In the genomic region with DNA sequence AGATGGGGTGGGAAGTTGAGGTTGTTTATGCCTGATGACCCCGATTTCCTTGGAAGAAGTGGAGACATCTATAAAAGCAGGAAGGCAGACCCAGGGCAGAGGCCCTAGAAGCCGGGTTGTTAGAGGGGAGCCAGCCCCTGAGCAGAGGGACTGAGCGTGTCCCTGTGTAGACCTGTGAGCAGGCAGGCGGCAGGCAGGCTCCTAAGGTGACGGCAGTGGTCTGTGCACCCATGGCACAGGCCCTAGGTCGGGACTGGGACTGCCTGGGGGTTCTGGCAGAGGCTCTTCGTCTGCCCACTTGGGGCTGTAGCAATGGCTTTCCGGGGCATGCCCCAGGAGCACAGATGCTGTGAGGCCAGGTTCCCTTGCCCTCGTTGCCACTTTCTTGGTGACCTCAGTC, we compare ENCODE assay signal across 15 cellular contexts. TPM values are rescaled to one million over a fixed set of nuclear protein-coding genes. Genes with fewer than 3 reads are reported as not detected.
DNase-seq lines count a peak whose midpoint lies in the region; ATAC-seq and TF ChIP-seq lines count a peak whose summit lies in the region.
"Had no signal": no experiment of that assay in that cellular context is flagged by ENCODE, and none has a peak within 500 bp of the region (broad histone marks: within the 10 kb centered on the region; RNA-seq: fewer than 3 reads in every experiment).

No MANE protein-coding gene starts in this region.

- ATAC-seq in left cardiac atrium (no peak), HG02642 (IDR thresholded peaks at IDR 0.05; ENCODE audit: poor library complexity, unreplicated experiment) (no peak), GM21447 (IDR thresholded peaks at IDR 0.05; ENCODE audit: unreplicated experiment) (no peak)

- H3K9me3 Mint-ChIP-seq in endodermal cell, result no peaks in the 10 kb centered on the region

- TF ChIP-seq POLR2A in vagina (IDR thresholded peaks at IDR 0.05), result no peak

- WGBS in endodermal cell (ENCODE audit: insufficient coverage in 1 of 2, insufficient read length in 1 of 2), 2 experiments, result 90 to 91% methylated on average over 7 to 9 of the region's 9 CpGs

- peaks cover 6% of the 10 kb centered on the region for H3K36me3 Mint-ChIP-seq in endodermal cell (ENCODE audit: low read depth)

- H3K36me3 ChIP-seq in right atrium auricular region, result peaks cover 10% of the 10 kb centered on the region
- H3K36me3 ChIP-seq in endodermal cell (ENCODE audit: control insufficient read depth, insufficient read depth, low read length), result no peaks in the 10 kb centered on the region
- H3K36me3 ChIP-seq in neutrophil, result peaks cover 59% of the 10 kb centered on the region
- H3K36me3 ChIP-seq in vagina, result no peaks in the 10 kb centered on the region

- no peak overlapping the region for H3K4me3 Mint-ChIP-seq in endodermal cell

- peak overlapping the region; percentile 57 to 64 for H3K27ac ChIP-seq in right atrium auricular region
- no peak overlapping the region for H3K27ac ChIP-seq in endodermal cell (ENCODE audit: low read depth, low read length)
- peak overlapping the region; percentile 79 for H3K27ac ChIP-seq in neutrophil
- H3K27ac ChIP-seq in vagina, result peak overlapping the region; percentile 66

- H3K4me1 ChIP-seq in right atrium auricular region (peaks cover 0 to 60% of the 10 kb centered on the region in 2 donors), endodermal cell (ENCODE audit: control insufficient read depth, insufficient read depth, low read length) (peaks cover 5% of the 10 kb centered on the region), neutrophil (ENCODE audit: control insufficient read depth in 1 of 2, insufficient read depth in 1 of 2, low read depth in 1 of 2, low read length in 1 of 2) (peaks cover 62 to 65% of the 10 kb centered on the region in 2 experiments), vagina (peaks cover 59% of the 10 kb centered on the region)

- H3K27me3 ChIP-seq in right atrium auricular region, result no peaks in the 10 kb centered on the region
- no peaks in the 10 kb centered on the region for H3K27me3 ChIP-seq in endodermal cell (ENCODE audit: control insufficient read depth, insufficient read depth, low read length, poor library complexity, severe bottlenecking)
- no peaks in the 10 kb centered on the region for H3K27me3 ChIP-seq in neutrophil
- H3K27me3 ChIP-seq in vagina, result no peaks in the 10 kb centered on the region

- DNase-seq in right atrium auricular region (ENCODE audit: low spot score) (no peak), left cardiac atrium (no peak), endodermal cell (no peak), vagina (ENCODE audit: extremely low spot score in 2 of 2) (no peak), NCI-H187 (lab: John Stamatoyannopoulos, UW) (no peak)
- DNase-seq: activated CD4-positive, alpha-beta T cell treated with anti-CD3 and anti-CD28 coated beads, Interleukin-2, amount 50 U/mL, for 1 hour; activated effector memory CD4-positive, alpha-beta T cell treated with anti-CD3 and anti-CD28 coated beads, Interleukin-2, amount 50 U/mL, for 16 hours; central memory CD4-positive, alpha-beta T cell; DMS53; NCI-H2029 treated with DMSO at 0.1 percent for 48 hours; T-helper 1 cell had no signal

- peak overlapping the region; percentile 41 for H3K27ac Mint-ChIP-seq in endodermal cell

- no peaks in the 10 kb centered on the region for H3K27me3 Mint-ChIP-seq in endodermal cell (ENCODE audit: insufficient read depth)

- no peak for TF ChIP-seq CTCF in right atrium auricular region (IDR thresholded peaks at IDR 0.05)
- no peak for TF ChIP-seq CTCF in endodermal cell (conservative IDR thresholded peaks at IDR 0.05)
- TF ChIP-seq CTCF in neutrophil (IDR thresholded peaks at IDR 0.05), result no peak
- no peak for TF ChIP-seq CTCF in vagina (IDR thresholded peaks at IDR 0.05)

- intact Hi-C loops in left cardiac atrium (cut with DNase I) (no loop called here), vagina (cut with DNase I) (no loop called here)

- H3K4me3 ChIP-seq in right atrium auricular region (no peak overlapping the region), endodermal cell (ENCODE audit: low read length) (no peak overlapping the region), neutrophil (ENCODE audit: low read depth in 1 of 2, low read length in 1 of 2) (peak overlapping the region in 1 of 2 experiments; percentile 45), vagina (no peak overlapping the region)

- no peaks in the 10 kb centered on the region for H3K9me3 ChIP-seq in right atrium auricular region
- H3K9me3 ChIP-seq in endodermal cell (ENCODE audit: control insufficient read depth, low read length), result no peaks in the 10 kb centered on the region
- H3K9me3 ChIP-seq in neutrophil, result no peaks in the 10 kb centered on the region
- no peaks in the 10 kb centered on the region for H3K9me3 ChIP-seq in vagina

- H3K4me1 Mint-ChIP-seq in endodermal cell, result peaks cover 3% of the 10 kb centered on the region

- H3K9ac ChIP-seq in endodermal cell (ENCODE audit: extremely low read depth, low read length, poor library complexity, severe bottlenecking), result no peak overlapping the region

RNA-seq across cellular contexts. Expression of a gene that starts 9.9 kb away (rescaled TPM):
- total RNA-seq in right atrium auricular region (10 to 100 TPM; 22.1 to 31.6 TPM), left cardiac atrium (10 to 100 TPM; 26.2 to 41.2 TPM), endodermal cell (10 to 100 TPM; 25.1 to 33.1 TPM), vagina (205 TPM)
- polyA plus RNA-seq in endodermal cell (2013, experiment 1 of 2), result 20.3 TPM
- 19.6 TPM for polyA plus RNA-seq in endodermal cell (2013, experiment 2 of 2)

RNA-seq across cellular contexts. Expression of a gene that starts 22.7 kb away (rescaled TPM):
- total RNA-seq in right atrium auricular region (10 to 100 TPM; 24.9 to 31.1 TPM), left cardiac atrium (10 to 100 TPM; 53.2 to 55.0 TPM), endodermal cell (10 to 100 TPM; 31.3 to 34.0 TPM), vagina (42.7 TPM)
- 19.0 TPM for polyA plus RNA-seq in endodermal cell (2013, experiment 1 of 2)
- polyA plus RNA-seq in endodermal cell (2013, experiment 2 of 2), result 19.4 TPM

RNA-seq across cellular contexts. Expression of a gene that starts 23.0 kb away (rescaled TPM):
- total RNA-seq in right atrium auricular region (10 to 100 TPM in 1 of 2 donors, 1 to 10 TPM in 1; 8.6 to 16.1 TPM), left cardiac atrium (10 to 100 TPM in 1 of 2 donors, 1 to 10 TPM in 1; 9.4 to 11.9 TPM), endodermal cell (1 to 10 TPM; 4.8 to 5.4 TPM), vagina (4.9 TPM)
- 1.9 TPM for polyA plus RNA-seq in endodermal cell (2013, experiment 1 of 2)
- 3.3 TPM for polyA plus RNA-seq in endodermal cell (2013, experiment 2 of 2)

RNA-seq across cellular contexts. Expression of a gene that starts 38.3 kb away (rescaled TPM):
- not detected for total RNA-seq in right atrium auricular region
- not detected for total RNA-seq in left cardiac atrium
- under 1 TPM; 0.15 to 0.46 TPM for total RNA-seq in endodermal cell
- 0.21 TPM for polyA plus RNA-seq in endodermal cell (2013, experiment 1 of 2)
- polyA plus RNA-seq in endodermal cell (2013, experiment 2 of 2), result not detected
- total RNA-seq in vagina, result not detected
- total RNA-seq: kidney epithelial cell had no signal

RNA-seq across cellular contexts. Expression of a gene that starts 54.5 kb away (rescaled TPM):
- total RNA-seq in right atrium auricular region (100 to 1,000 TPM; 107 to 110 TPM), left cardiac atrium (100 to 1,000 TPM; 115 to 131 TPM), endodermal cell (100 to 1,000 TPM in 1 of 2 donors, 10 to 100 TPM in 1; 89.3 to 103 TPM), vagina (59.2 TPM)
- polyA plus RNA-seq in endodermal cell (2013, experiment 1 of 2), result 100 TPM
- polyA plus RNA-seq in endodermal cell (2013, experiment 2 of 2), result 98.5 TPM
